Comparison of ENCODE assay signal across 34 cellular contexts in genomic region chr2:218060122-218060521, GRCh38. TPM values are rescaled to one million over a fixed set of nuclear protein-coding genes. Genes with fewer than 3 reads are reported as not detected.
"Had no signal": no experiment of that assay in that cellular context is flagged by ENCODE, and none has a peak within 500 bp of the region (broad histone marks: within the 10 kb centered on the region; RNA-seq: fewer than 3 reads in every experiment).

No MANE protein-coding gene starts in this region.

- H3K36me3 Mint-ChIP-seq: activated naive CD8-positive, alpha-beta T cell had no signal

- H3K4me1 Mint-ChIP-seq: activated T-helper 17 cell treated with anti-CD3 and anti-CD28 coated beads, Interleukin-2, amount 50 U/mL, for 72 hours; central memory CD8-positive, alpha-beta T cell; T-helper 17 cell had no signal

- H3K27me3 Mint-ChIP-seq: activated CD8-positive, alpha-beta T cell treated with anti-CD3 and anti-CD28 coated beads for 36 hours had no signal

- H3K36me3 ChIP-seq: brain microvascular endothelial cell, esophagus squamous epithelium, WERI-Rb-1 had no signal

- H3K9me3 ChIP-seq: esophagus squamous epithelium had no signal

- H3K9me3 Mint-ChIP-seq: activated B cell treated with CpG ODN at 0.5 μM for 24 hours; activated CD8-positive, alpha-beta T cell treated with anti-CD3 and anti-CD28 coated beads for 36 hours; activated T-cell treated with anti-CD3 and anti-CD28 coated beads, Interleukin-2, amount 50 U/mL, for 4 hours; activated T-helper 17 cell treated with anti-CD3 and anti-CD28 coated beads, Interleukin-2, amount 50 U/mL, for 72 hours; central memory CD8-positive, alpha-beta T cell; effector memory CD8-positive, alpha-beta T cell; T-helper 2 cell treated with Interferon-gamma antibody and Interleukin-4, amounts not matched to agents 5 μg/mL and 100 μg/mL, for 36 hours had no signal

- H3K27ac ChIP-seq: brain microvascular endothelial cell, coronary artery, esophagus squamous epithelium, WERI-Rb-1 had no signal

- H3K4me3 ChIP-seq: coronary artery, esophagus squamous epithelium had no signal

- H3K4me1 ChIP-seq: esophagus squamous epithelium had no signal

- H3K4me3 Mint-ChIP-seq: activated B cell treated with CpG ODN at 0.5 μM for 24 hours; activated CD8-positive, alpha-beta T cell treated with anti-CD3 and anti-CD28 coated beads for 36 hours; activated naive CD8-positive, alpha-beta T cell; activated T-cell treated with anti-CD3 and anti-CD28 coated beads, Interleukin-2, amount 50 U/mL, for 4 hours; activated T-helper 17 cell treated with anti-CD3 and anti-CD28 coated beads, Interleukin-2, amount 50 U/mL, for 72 hours; central memory CD8-positive, alpha-beta T cell; effector memory CD8-positive, alpha-beta T cell; T-helper 17 cell; T-helper 2 cell treated with Interferon-gamma antibody and Interleukin-4, amounts not matched to agents 5 μg/mL and 100 μg/mL, for 36 hours had no signal

- DNase-seq: activated B cell treated with CpG ODN at 0.5 μM for 24 hours; activated CD4-positive, alpha-beta T cell treated with anti-CD3 and anti-CD28 coated beads for 48 hours; activated CD4-positive, alpha-beta T cell treated with anti-CD3 and anti-CD28 coated beads, Interleukin-2, amount 50 U/mL, for 1 hour; activated CD4-positive, alpha-beta T cell treated with anti-CD3 and anti-CD28 coated beads, Interleukin-2, amount 50 U/mL, for 48 hours; activated CD8-positive, alpha-beta memory T cell treated with anti-CD3 and anti-CD28 coated beads for 24 hours; activated CD8-positive, alpha-beta T cell treated with anti-CD3 and anti-CD28 coated beads for 36 hours; activated effector memory CD4-positive, alpha-beta T cell treated with Interleukin-2 at 50 U/mL for 16 hours; activated gamma-delta T cell treated with Interleukin-2 at 50 U/mL for 16 hours; activated naive CD4-positive, alpha-beta T cell treated with anti-CD3 and anti-CD28 coated beads, Interleukin-2, amount 50 U/mL, for 16 hours; activated naive CD4-positive, alpha-beta T cell treated with Interleukin-2 at 50 U/mL for 16 hours; activated T-cell treated with anti-CD3 and anti-CD28 coated beads, Interleukin-2, amount 50 U/mL, for 4 hours; amniotic stem cell; anterior cingulate cortex; brain microvascular endothelial cell; dermis blood vessel endothelial cell; effector CD4-positive, alpha-beta T cell; effector memory CD8-positive, alpha-beta T cell; erythroblast; esophagus squamous epithelium; foreskin fibroblast; T-helper 17 cell; T1000; WERI-Rb-1 had no signal

- H3K27ac Mint-ChIP-seq: activated B cell treated with CpG ODN at 0.5 μM for 24 hours; activated CD8-positive, alpha-beta T cell treated with anti-CD3 and anti-CD28 coated beads for 36 hours; activated naive CD8-positive, alpha-beta T cell; activated T-helper 17 cell treated with anti-CD3 and anti-CD28 coated beads, Interleukin-2, amount 50 U/mL, for 72 hours; effector memory CD8-positive, alpha-beta T cell; T-helper 17 cell; T-helper 2 cell treated with Interferon-gamma antibody and Interleukin-4, amounts not matched to agents 5 μg/mL and 100 μg/mL, for 36 hours had no signal

RNA-seq across cellular contexts. Expression of gene RUFY4, which starts 8.9 kb away (rescaled TPM):
- total RNA-seq: astrocyte, bronchial epithelial cell, cardiac septum, cerebellum, dermis blood vessel endothelial cell, esophagus squamous epithelium, fibroblast of lung, frontal cortex had no signal
- polyA plus RNA-seq: fibroblast of lung had no signal
